ENCODE assay signal across 22 cellular contexts in the genomic region with DNA sequence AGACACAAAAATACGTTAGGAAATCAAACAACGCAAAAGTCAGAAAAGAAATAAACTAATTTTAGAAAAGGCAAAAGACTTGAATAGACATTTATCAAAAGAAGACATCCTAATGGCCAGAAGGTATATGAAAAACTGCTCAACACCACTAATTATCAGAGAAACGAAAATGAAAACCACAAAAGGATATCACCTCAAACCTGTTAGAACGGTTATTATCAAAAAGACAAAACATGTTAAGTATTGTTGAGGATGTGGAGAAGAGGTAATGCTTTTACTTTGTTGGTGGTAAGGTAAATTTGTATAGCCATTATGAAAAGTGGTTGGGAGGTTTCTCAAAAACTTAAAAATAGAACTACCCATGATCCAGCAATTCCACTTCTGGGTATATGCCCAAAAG.
DNase-seq lines count a peak whose midpoint lies in the region; ATAC-seq and TF ChIP-seq lines count a peak whose summit lies in the region.
"Had no signal": no experiment of that assay in that cellular context is flagged by ENCODE, and none has a peak within 500 bp of the region (broad histone marks: within the 10 kb centered on the region; RNA-seq: fewer than 3 reads in every experiment).

No MANE protein-coding gene starts in this region.

- ATAC-seq in GM18870 (IDR thresholded peaks at IDR 0.05; ENCODE audit: unreplicated experiment) (peak; percentile 74), HG02870 (IDR thresholded peaks at IDR 0.05; ENCODE audit: unreplicated experiment) (peak; percentile 57), upper lobe of left lung (ENCODE audit: low FRiP score in 2 of 2) (no peak)
- ATAC-seq: HepG2, K562, Panc1 had no signal

- peak; percentile 14 for DNase-seq in Jurkat, Clone E6-1 (ENCODE audit: low read depth, low spot score)
- DNase-seq in DMS53 treated with DMSO at 0.1 percent for 48 hours (lab: John Stamatoyannopoulos, UW; ENCODE audit: unreplicated experiment), result no peak
- DNase-seq in smooth muscle cell (lab: John Stamatoyannopoulos, UW; ENCODE audit: unreplicated experiment), result no peak
- DNase-seq in NAMALWA (ENCODE audit: low spot score), result no peak
- DNase-seq in upper lobe of left lung, result no peak
- DNase-seq: C1 segment of cervical spinal cord; CD4-positive, alpha-beta memory T cell; COR-L47; DMS53; NCI-H1048; NCI-H1417; NCI-H1694; NCI-H2029 treated with DMSO at 0.1 percent for 48 hours; NCI-H2227 treated with DMSO at 0.1 percent for 48 hours; NCI-H526 treated with DMSO at 0.1 percent for 48 hours; SIG-M5 had no signal

- no peak for TF ChIP-seq CTCF in smooth muscle cell (IDR thresholded peaks at IDR 0.05; ENCODE audit: borderline replicate concordance, insufficient read depth, poor library complexity, severe bottlenecking)
- TF ChIP-seq CTCF in upper lobe of left lung (IDR thresholded peaks at IDR 0.05), result no peak

- H3K9me3 ChIP-seq in smooth muscle cell (replicated peaks; ENCODE audit: low read depth) (peaks cover 5% of the 10 kb centered on the region), upper lobe of left lung (peaks cover 0 to 13% (median 12%) of the 10 kb centered on the region in 4 donors)

- no peak overlapping the region for H2AFZ ChIP-seq in smooth muscle cell (ENCODE audit: low read depth)

- H3K4me1 ChIP-seq in smooth muscle cell (ENCODE audit: low read depth) (no peaks in the 10 kb centered on the region), upper lobe of left lung (no peaks in the 10 kb centered on the region)

- H4K20me1 ChIP-seq in smooth muscle cell (ENCODE audit: low read depth), result no peaks in the 10 kb centered on the region

- no peak overlapping the region for H3K4me2 ChIP-seq in smooth muscle cell

- H3K27me3 ChIP-seq in smooth muscle cell (ENCODE audit: low read depth) (no peaks in the 10 kb centered on the region), upper lobe of left lung (no peaks in the 10 kb centered on the region)

- H3K27ac ChIP-seq in smooth muscle cell (ENCODE audit: low read depth), result no peak overlapping the region
- no peak overlapping the region for H3K27ac ChIP-seq in upper lobe of left lung
- H3K27ac ChIP-seq: SK-N-MC had no signal

- WGBS in smooth muscle cell (ENCODE audit: low lambda C conversion rate), result 90% methylated on average over 4 of the region's 4 CpGs
- WGBS in upper lobe of left lung, 2 donors, result 76 to 77% methylated on average over 4 of the region's 4 CpGs

- H3K36me3 ChIP-seq in smooth muscle cell (ENCODE audit: low read depth) (no peaks in the 10 kb centered on the region), upper lobe of left lung (no peaks in the 10 kb centered on the region)

- H3K4me3 ChIP-seq in Jurkat, Clone E6-1 (ENCODE audit: low read length), result no peak overlapping the region
- H3K4me3 ChIP-seq in smooth muscle cell, result no peak overlapping the region
- H3K4me3 ChIP-seq in upper lobe of left lung, result no peak overlapping the region
- H3K4me3 ChIP-seq: K562, SK-N-MC had no signal

- H3K9ac ChIP-seq in smooth muscle cell (ENCODE audit: low read depth), result no peak overlapping the region

- no peak for TF ChIP-seq EP300 in upper lobe of left lung (IDR thresholded peaks at IDR 0.05)

- no peaks in the 10 kb centered on the region for H3F3A ChIP-seq in smooth muscle cell (ENCODE audit: low read depth)

- H3K79me2 ChIP-seq in smooth muscle cell (ENCODE audit: low read depth), result no peaks in the 10 kb centered on the region

- TF ChIP-seq POLR2A in upper lobe of left lung (IDR thresholded peaks at IDR 0.05), result no peak

Comparison
In these comparisons a context has a peak if more than half of its experiments do, and no peak if none do; other contexts are left out.
1. ATAC-seq: peak in GM18870 (single experiment) and HG02870 (single experiment); none in upper lobe of left lung (0 of 2).